ENCODE assay signal across 25 cellular contexts in genomic region chr13:76853481-76853880, GRCh38. TPM values are rescaled to one million over a fixed set of nuclear protein-coding genes. Genes with fewer than 3 reads are reported as not detected.
DNase-seq lines count a peak whose midpoint lies in the region; ATAC-seq and TF ChIP-seq lines count a peak whose summit lies in the region.
"Had no signal": no experiment of that assay in that cellular context is flagged by ENCODE, and none has a peak within 500 bp of the region (broad histone marks: within the 10 kb centered on the region; RNA-seq: fewer than 3 reads in every experiment).

No MANE protein-coding gene starts in this region.

- H3K27ac ChIP-seq in cardiac muscle cell: peak overlapping the region; percentile 79
- H3K27ac ChIP-seq in right cardiac atrium (ENCODE audit: low read length): no peak overlapping the region
- H3K27ac ChIP-seq in brain microvascular endothelial cell: peak overlapping the region; percentile 44
- H3K27ac ChIP-seq in aorta (ENCODE audit: low read depth in 1 of 2, low read length in 2 of 2): no peak overlapping the region
- H3K27ac ChIP-seq: gastroesophageal sphincter, HL-60, right atrium auricular region had no signal

- intact Hi-C loops in right cardiac atrium (cut with DNase I) (no loop called here), aorta (cut with DNase I) (no loop called here), head of caudate nucleus (cut with DNase I) (no loop called here)

- peaks cover 21% of the 10 kb centered on the region for H3K4me1 ChIP-seq in cardiac muscle cell (ENCODE audit: low read depth)
- peaks cover 2% of the 10 kb centered on the region for H3K4me1 ChIP-seq in right cardiac atrium (ENCODE audit: control insufficient read depth, insufficient read depth, low read length)
- peaks cover 0 to 3% of the 10 kb centered on the region in 2 donors for H3K4me1 ChIP-seq in aorta (ENCODE audit: control insufficient read depth in 1 of 2, insufficient read depth in 2 of 2, low read length in 2 of 2)
- H3K4me1 ChIP-seq: right atrium auricular region had no signal

- WGBS in right cardiac atrium: 89% methylated on average over 1 of the region's 1 CpG
- WGBS in aorta, 2 donors: 17 to 24% methylated on average over 1 of the region's 1 CpG

- H3K36me3 ChIP-seq in cardiac muscle cell (no peaks in the 10 kb centered on the region), brain microvascular endothelial cell (replicated peaks) (no peaks in the 10 kb centered on the region), aorta (ENCODE audit: control insufficient read depth in 1 of 2, insufficient read depth in 2 of 2, low read length in 1 of 2) (no peaks in the 10 kb centered on the region)
- H3K36me3 ChIP-seq: adrenal gland, gastroesophageal sphincter, right atrium auricular region, upper lobe of left lung had no signal

- in situ Hi-C loops in brain microvascular endothelial cell (cut with HindIII; ENCODE audit: low pct_ligation_motif_present, low sequenced_read_pairs): no loop called here

- TF ChIP-seq CTCF in cardiac muscle cell (IDR thresholded peaks at IDR 0.05; ENCODE audit: low read depth, low read length) (no peak), brain microvascular endothelial cell (IDR thresholded peaks at IDR 0.05; ENCODE audit: low read depth, low read length, missing control alignments) (no peak)

- no peak overlapping the region for H3K4me3 ChIP-seq in cardiac muscle cell
- no peak overlapping the region for H3K4me3 ChIP-seq in right cardiac atrium (ENCODE audit: low read length)
- no peak overlapping the region for H3K4me3 ChIP-seq in brain microvascular endothelial cell (ENCODE audit: low read depth, low read length)
- no peak overlapping the region for H3K4me3 ChIP-seq in aorta (ENCODE audit: low read length in 2 of 2)
- H3K4me3 ChIP-seq: adrenal gland, gastroesophageal sphincter, lung, right atrium auricular region, upper lobe of left lung had no signal

- H3K27me3 ChIP-seq in cardiac muscle cell (no peaks in the 10 kb centered on the region), right cardiac atrium (ENCODE audit: control insufficient read depth, insufficient read depth) (no peaks in the 10 kb centered on the region), brain microvascular endothelial cell (replicated peaks) (no peaks in the 10 kb centered on the region), aorta (ENCODE audit: control insufficient read depth in 1 of 2, insufficient read depth in 2 of 2, low read length in 1 of 2) (no peaks in the 10 kb centered on the region)
- H3K27me3 ChIP-seq: adrenal gland, gastroesophageal sphincter, right atrium auricular region, upper lobe of left lung had no signal

- H3K9me3 ChIP-seq in cardiac muscle cell (ENCODE audit: low read depth) (no peaks in the 10 kb centered on the region), right cardiac atrium (ENCODE audit: control insufficient read depth, low read length) (no peaks in the 10 kb centered on the region), aorta (ENCODE audit: control insufficient read depth, low read length) (no peaks in the 10 kb centered on the region)
- H3K9me3 ChIP-seq: adrenal gland, gastroesophageal sphincter, right atrium auricular region, upper lobe of left lung had no signal

- DNase-seq in cardiac muscle cell (ENCODE audit: low read depth in 1 of 2, low spot score in 1 of 2) (no peak), right cardiac atrium (no peak), brain microvascular endothelial cell (no peak), iris pigment epithelial cell (ENCODE audit: low read depth) (peak; percentile 33), aorta (no peak), head of caudate nucleus (no peak), NCI-H524 (lab: John Stamatoyannopoulos, UW) (no peak)
- DNase-seq: 8988T; activated CD4-positive, alpha-beta memory T cell treated with anti-CD3 and anti-CD28 coated beads, Interleukin-2, amount 10 ng/mL, durations not matched to agents 7 days and 5 days; activated gamma-delta T cell treated with Interleukin-2 at 50 U/mL for 16 hours; cerebellar nuclear complex; DMS79 treated with DMSO at 0.1 percent for 48 hours; kidney; NCI-H1436 treated with DMSO at 0.1 percent for 48 hours; NCI-H526; nucleus accumbens; T-helper 9 cell; upper lobe of left lung had no signal

- no peak for ATAC-seq in right cardiac atrium
- peak; percentile 16 for ATAC-seq in aorta (ENCODE audit: low FRiP score)
- no peak for ATAC-seq in HG03432 (IDR thresholded peaks at IDR 0.05; ENCODE audit: unreplicated experiment)
- ATAC-seq: gastroesophageal sphincter, WTC11 had no signal

RNA-seq across cellular contexts. Expression of gene KCTD12, which starts 32.7 kb away (rescaled TPM):
- 194 and 242 TPM in 2 replicates for total RNA-seq in cardiac muscle cell
- polyA plus RNA-seq in cardiac muscle cell: 40.0 and 40.8 TPM in 2 replicates
- total RNA-seq in right cardiac atrium: 10 to 100 TPM; 37.1 to 57.8 (median 42.0) TPM
- polyA plus RNA-seq in right cardiac atrium: 15.6 TPM
- total RNA-seq in aorta: 100 to 1,000 TPM in 1 of 2 donors, 10 to 100 TPM in 1; 98.7 to 137 TPM
- polyA plus RNA-seq in aorta: 10 to 100 TPM; 20.8 to 35.6 TPM

Comparison
In these comparisons a context has a peak if more than half of its experiments do, and no peak if none do; other contexts are left out.
1. H3K27ac ChIP-seq: peak in cardiac muscle cell (single experiment) and brain microvascular endothelial cell (single experiment); none in right cardiac atrium (single experiment) and aorta (0 of 2).